In the genomic region with DNA sequence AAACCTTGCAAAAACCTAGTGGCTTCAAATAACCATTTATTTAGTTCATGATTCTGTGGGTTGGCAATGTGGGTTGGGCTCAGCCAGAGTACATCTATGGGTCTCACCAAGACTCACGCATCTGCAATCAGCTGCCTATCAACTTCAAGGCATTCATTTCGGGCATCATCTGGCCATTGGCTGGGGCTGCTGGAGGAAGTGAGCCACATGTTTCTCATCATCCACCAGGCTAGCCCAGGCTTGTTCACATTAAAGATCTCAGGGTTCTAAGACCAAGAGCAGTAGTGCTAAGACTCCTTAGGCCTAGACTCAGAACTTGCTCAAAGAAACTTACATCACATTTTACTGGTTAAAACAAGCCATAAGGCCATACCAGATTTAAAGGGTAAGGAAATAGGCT, we compare ENCODE assay signal across 28 cellular contexts.
"Had no signal": no experiment of that assay in that cellular context is flagged by ENCODE, and none has a peak within 500 bp of the region (broad histone marks: within the 10 kb centered on the region; RNA-seq: fewer than 3 reads in every experiment).

No MANE protein-coding gene starts in this region.

- H3K4me1 Mint-ChIP-seq: activated CD8-positive, alpha-beta memory T cell treated with anti-CD3 and anti-CD28 coated beads, Interleukin-2, amount 10 ng/mL, durations not matched to agents 7 days and 5 days; activated T-helper 17 cell treated with anti-CD3 and anti-CD28 coated beads, Interleukin-2, amount 50 U/mL, for 72 hours had no signal

- H3K4me3 Mint-ChIP-seq: activated CD8-positive, alpha-beta memory T cell treated with anti-CD3 and anti-CD28 coated beads, Interleukin-2, amount 10 ng/mL, durations not matched to agents 7 days and 5 days; activated naive CD4-positive, alpha-beta T cell treated with anti-CD3 and anti-CD28 coated beads for 36 hours; activated naive CD8-positive, alpha-beta T cell; activated T-cell treated with anti-CD3 and anti-CD28 coated beads, Interleukin-2, amount 50 U/mL, for 4 hours; activated T-helper 17 cell treated with anti-CD3 and anti-CD28 coated beads, Interleukin-2, amount 50 U/mL, for 72 hours; T-helper 1 cell treated with Interleukin-12 subunit alpha and Interleukin-12 subunit beta and Interleukin-4 antibody, amounts not matched to agents 30 μg/mL and 1 μg/mL, for 36 hours had no signal

- H3K9me3 ChIP-seq: SJSA1 had no signal

- H3K27me3 Mint-ChIP-seq: activated CD8-positive, alpha-beta memory T cell treated with anti-CD3 and anti-CD28 coated beads, Interleukin-2, amount 10 ng/mL, durations not matched to agents 7 days and 5 days; activated naive CD8-positive, alpha-beta T cell; activated T-helper 17 cell treated with anti-CD3 and anti-CD28 coated beads, Interleukin-2, amount 50 U/mL, for 72 hours had no signal

- H3K4me1 ChIP-seq: SJSA1 had no signal

- H3K27ac ChIP-seq: brain microvascular endothelial cell, SJSA1 had no signal

- DNase-seq: activated CD4-positive, alpha-beta T cell treated with anti-CD3 and anti-CD28 coated beads for 48 hours; activated CD4-positive, alpha-beta T cell treated with anti-CD3 and anti-CD28 coated beads, Interleukin-2, amount 50 U/mL, for 4 hours; activated CD4-positive, CD25-positive, alpha-beta regulatory T cell treated with anti-CD3 and anti-CD28 coated beads, Interleukin-2, amount 50 U/mL, for 72 hours; activated CD8-positive, alpha-beta memory T cell treated with anti-CD3 and anti-CD28 coated beads, Interleukin-2, amount 10 ng/mL, durations not matched to agents 7 days and 5 days; activated gamma-delta T cell; activated naive CD4-positive, alpha-beta T cell treated with anti-CD3 and anti-CD28 coated beads for 36 hours; activated T-cell treated with anti-CD3 and anti-CD28 coated beads, Interleukin-2, amount 50 U/mL, for 4 hours; amygdala; brain microvascular endothelial cell; caudate nucleus; KG1; NCI-H1092; NCI-H1417; NCI-H1694; NCI-H2029; NCI-H2107; NCI-H2171 treated with DMSO at 0.1 percent for 48 hours; NCI-H345; NCI-H510A; NCI-H526 treated with DMSO at 0.1 percent for 48 hours; NCI-H82; Right ventricle myocardium superior; SW 1271 had no signal

- ATAC-seq: activated CD8-positive, alpha-beta memory T cell treated with anti-CD3 and anti-CD28 coated beads, Interleukin-2, amount 10 ng/mL, durations not matched to agents 7 days and 5 days; activated T-cell treated with anti-CD3 and anti-CD28 coated beads, Interleukin-2, amount 50 U/mL, for 4 hours; activated T-helper 17 cell treated with anti-CD3 and anti-CD28 coated beads, Interleukin-2, amount 50 U/mL, for 72 hours; SK-N-SH treated with all-trans-retinoic acid at 6 μM for 48 hours had no signal

- H3K36me3 ChIP-seq: brain microvascular endothelial cell, SJSA1 had no signal

- H3K27ac Mint-ChIP-seq: activated CD8-positive, alpha-beta memory T cell treated with anti-CD3 and anti-CD28 coated beads, Interleukin-2, amount 10 ng/mL, durations not matched to agents 7 days and 5 days; activated naive CD4-positive, alpha-beta T cell treated with anti-CD3 and anti-CD28 coated beads for 36 hours; activated naive CD8-positive, alpha-beta T cell; activated T-helper 17 cell treated with anti-CD3 and anti-CD28 coated beads, Interleukin-2, amount 50 U/mL, for 72 hours; T-helper 1 cell treated with Interleukin-12 subunit alpha and Interleukin-12 subunit beta and Interleukin-4 antibody, amounts not matched to agents 30 μg/mL and 1 μg/mL, for 36 hours had no signal

- H3K4me3 ChIP-seq: SJSA1 had no signal

- H3K27me3 ChIP-seq: brain microvascular endothelial cell, SJSA1 had no signal

- H3K36me3 Mint-ChIP-seq: activated CD8-positive, alpha-beta memory T cell treated with anti-CD3 and anti-CD28 coated beads, Interleukin-2, amount 10 ng/mL, durations not matched to agents 7 days and 5 days; activated naive CD8-positive, alpha-beta T cell had no signal
